ENCODE assay signal across 17 cellular contexts in the genomic region with DNA sequence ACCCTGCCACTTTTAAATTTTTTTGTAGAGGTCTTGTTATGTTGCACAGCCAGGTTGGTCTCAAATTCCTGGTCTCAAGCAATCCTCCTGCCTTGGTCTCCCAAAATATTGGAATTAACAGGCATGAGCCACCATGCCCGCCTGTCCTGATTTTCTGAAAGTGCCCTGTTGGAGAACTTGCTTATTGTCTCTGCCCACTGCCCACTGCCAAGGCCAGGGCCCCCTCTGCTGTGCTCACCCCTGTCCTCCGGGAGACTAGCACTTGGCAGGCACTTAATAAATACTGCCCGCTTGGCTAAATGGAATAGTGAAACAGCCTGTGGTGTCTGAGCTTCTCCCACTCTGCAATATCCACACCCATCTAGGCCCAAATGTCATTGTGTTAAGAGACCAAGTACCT. TPM values are rescaled to one million over a fixed set of nuclear protein-coding genes. Genes with fewer than 3 reads are reported as not detected.
DNase-seq lines count a peak whose midpoint lies in the region; ATAC-seq, FAIRE-seq and TF ChIP-seq lines count a peak whose summit lies in the region.
"Had no signal": no experiment of that assay in that cellular context is flagged by ENCODE, and none has a peak within 500 bp of the region (broad histone marks: within the 10 kb centered on the region; RNA-seq: fewer than 3 reads in every experiment).

No MANE protein-coding gene starts in this region.

- H3K27me3 ChIP-seq in GM12878 (replicated peaks in 1 of 2; ENCODE audit: control insufficient read depth in 2 of 2, insufficient read depth in 2 of 2, low read length in 1 of 2), result no peaks in the 10 kb centered on the region
- H3K27me3 ChIP-seq in muscle layer of duodenum (ENCODE audit: low read depth, low read length), result no peaks in the 10 kb centered on the region
- no peaks in the 10 kb centered on the region for H3K27me3 ChIP-seq in vagina
- H3K27me3 ChIP-seq: ascending aorta, gastroesophageal sphincter, transverse colon had no signal

- H3K9me3 Mint-ChIP-seq in stimulated activated naive CD8-positive, alpha-beta T cell treated with anti-CD3 and anti-CD28 coated beads, Interleukin-15, amount 100 ng/mL, for 72 hours, result no peaks in the 10 kb centered on the region
- H3K9me3 Mint-ChIP-seq: activated B cell treated with CpG ODN at 0.5 μM for 24 hours; activated naive CD8-positive, alpha-beta T cell treated with anti-CD3 and anti-CD28 coated beads, Interleukin-2, amount 10 ng/mL, durations not matched to agents 7 days and 5 days; CD8-positive, alpha-beta memory T cell; naive B cell; stimulated activated naive CD8-positive, alpha-beta T cell treated with anti-CD3 and anti-CD28 coated beads, Interleukin-15, Interleukin-2, amounts not matched to agents 100 ng/mL and 50 ng/mL, for 24 hours had no signal

- FAIRE-seq in GM12878 (lab: Jason Lieb, UNC), result no peak

- peak; percentile 16 for ATAC-seq in stimulated activated naive CD8-positive, alpha-beta T cell treated with anti-CD3 and anti-CD28 coated beads, Interleukin-15, amount 100 ng/mL, for 72 hours
- no peak for ATAC-seq in stimulated activated naive CD8-positive, alpha-beta T cell treated with anti-CD3 and anti-CD28 coated beads, Interleukin-15, Interleukin-2, amounts not matched to agents 100 U/mL and 50 U/mL, for 24 hours
- peak; percentile 14 for ATAC-seq in GM12878
- ATAC-seq in left cardiac atrium, result no peak

- no peaks in the 10 kb centered on the region for H3K9me3 ChIP-seq in GM12878 (replicated peaks; ENCODE audit: control insufficient read depth, insufficient read depth, low read length)
- no peaks in the 10 kb centered on the region for H3K9me3 ChIP-seq in muscle layer of duodenum (ENCODE audit: control insufficient read depth in 1 of 2, low read length in 2 of 2)
- no peaks in the 10 kb centered on the region for H3K9me3 ChIP-seq in vagina
- H3K9me3 ChIP-seq: ascending aorta, gastroesophageal sphincter, transverse colon had no signal

- H3K27me3 Mint-ChIP-seq in stimulated activated naive CD8-positive, alpha-beta T cell treated with anti-CD3 and anti-CD28 coated beads, Interleukin-15, amount 100 ng/mL, for 72 hours, result no peaks in the 10 kb centered on the region
- H3K27me3 Mint-ChIP-seq: activated B cell treated with CpG ODN at 0.5 μM for 24 hours; activated naive CD8-positive, alpha-beta T cell treated with anti-CD3 and anti-CD28 coated beads, Interleukin-2, amount 10 ng/mL, durations not matched to agents 7 days and 5 days; CD8-positive, alpha-beta memory T cell; naive B cell; stimulated activated naive CD8-positive, alpha-beta T cell treated with anti-CD3 and anti-CD28 coated beads, Interleukin-15, Interleukin-2, amounts not matched to agents 100 ng/mL and 50 ng/mL, for 24 hours had no signal

- no peak overlapping the region for H3K27ac ChIP-seq in GM12878 (ENCODE audit: control insufficient read depth, insufficient read depth)
- H3K27ac ChIP-seq in muscle layer of duodenum (ENCODE audit: low read length), result peak overlapping the region; percentile 54
- H3K27ac ChIP-seq in vagina, result peak overlapping the region; percentile 8

- no peak overlapping the region for H3K4me3 ChIP-seq in GM12878
- no peak overlapping the region for H3K4me3 ChIP-seq in muscle layer of duodenum (ENCODE audit: low read depth in 1 of 2, low read length in 2 of 2)
- no peak overlapping the region for H3K4me3 ChIP-seq in vagina
- H3K4me3 ChIP-seq in lower leg skin (ENCODE audit: low read depth, poor library complexity, severe bottlenecking), result no peak overlapping the region
- H3K4me3 ChIP-seq: transverse colon had no signal

- no peak overlapping the region for H2AFZ ChIP-seq in GM12878 (ENCODE audit: control insufficient read depth, low read depth, low read length)

- no peak overlapping the region for H3K9ac ChIP-seq in GM12878 (ENCODE audit: control insufficient read depth, insufficient read depth, low read length)

- 35% methylated on average over 3 of the region's 3 CpGs for WGBS in GM12878 (ENCODE audit: insufficient coverage, insufficient replicate concordance, low lambda C conversion rate, missing lambda C conversion rate)
- 77% methylated on average over 3 of the region's 3 CpGs for WGBS in lower leg skin, 2 donors

- no peak for DNase-seq in stimulated activated naive CD8-positive, alpha-beta T cell treated with anti-CD3 and anti-CD28 coated beads, Interleukin-15, amount 100 ng/mL, for 72 hours
- DNase-seq in stimulated activated naive CD8-positive, alpha-beta T cell treated with anti-CD3 and anti-CD28 coated beads, Interleukin-15, Interleukin-2, amounts not matched to agents 100 U/mL and 50 U/mL, for 24 hours, result no peak
- no peak for DNase-seq in GM12878 (ENCODE audit: low read depth, low spot score)
- DNase-seq in vagina (ENCODE audit: extremely low spot score in 2 of 2), result no peak
- no peak for DNase-seq in SK-N-DZ (ENCODE audit: low spot score)
- no peak for DNase-seq in lower leg skin (ENCODE audit: low spot score in 2 of 2)
- DNase-seq in left cardiac atrium, result no peak
- DNase-seq: cortex of kidney had no signal

- RAD21 ChIA-PET in GM12878 (lab: Charles Lee; ENCODE audit: unreplicated experiment), result interaction anchor here (1.2 to 2.1 kb wide), 3 partner anchors 36 to 90 kb away, joined by 3 to 5 read pairs (median 4); no protein-coding TSS in a partner anchor

- BruUV-seq in GM12878 (replicated peaks; lab: Mats Ljungman, UMichigan), result no TSS peak

- TF ChIP-seq RAD21 in GM12878 (IDR thresholded peaks at IDR 0.05; ENCODE audit: insufficient read depth, low read depth, low read length), result no peak

- POLR2A ChIA-PET in GM12878 (lab: Charles Lee), result interaction anchor here (0.6 kb wide), 1 partner anchor 18 kb away, joined by 3 read pairs; no protein-coding TSS in a partner anchor

- H3K36me3 ChIP-seq in GM12878 (ENCODE audit: control insufficient read depth in 2 of 2, insufficient read depth in 2 of 2, low read length in 1 of 2), result no peaks in the 10 kb centered on the region
- peaks cover 0 to 21% of the 10 kb centered on the region in 2 donors for H3K36me3 ChIP-seq in muscle layer of duodenum (ENCODE audit: control insufficient read depth in 1 of 2, insufficient read depth in 2 of 2, low read length in 2 of 2)
- H3K36me3 ChIP-seq in vagina, result peaks cover 0 to 8% of the 10 kb centered on the region in 2 donors
- H3K36me3 ChIP-seq: transverse colon had no signal

- CTCF ChIA-PET in GM12878 (lab: Yijun Ruan, JAX), result interaction anchor here (0.7 to 19.1 kb wide), 20 partner anchors 8 to 525 kb away, joined by 3 to 562 read pairs (median 4); partner anchors contain the start of genes CTNNBIP1, LZIC, NMNAT1 and PGD

- H3K79me2 ChIP-seq in GM12878 (ENCODE audit: control insufficient read depth, insufficient read depth, low read length), result no peaks in the 10 kb centered on the region

- H3K4me1 ChIP-seq in GM12878 (ENCODE audit: control insufficient read depth, insufficient read depth, low read length), result 0 out of 2 replicates have a peak, but pooled peaks cover 4% of the 10 kb centered on the region
- H3K4me1 ChIP-seq in muscle layer of duodenum (ENCODE audit: control insufficient read depth in 1 of 2, insufficient read depth in 2 of 2, low read length in 2 of 2), result peaks cover 0 to 16% of the 10 kb centered on the region in 2 donors
- H3K4me1 ChIP-seq in vagina, result peaks cover 38% of the 10 kb centered on the region

- H3K4me1 Mint-ChIP-seq in stimulated activated naive CD8-positive, alpha-beta T cell treated with anti-CD3 and anti-CD28 coated beads, Interleukin-15, amount 100 ng/mL, for 72 hours, result peaks cover 10% of the 10 kb centered on the region

- TF ChIP-seq POLR2A in GM12878 (IDR thresholded peaks at IDR 0.05; ENCODE audit: low read depth, low read length) (no peak), vagina (IDR thresholded peaks at IDR 0.05) (no peak), lower leg skin (IDR thresholded peaks at IDR 0.05) (no peak)

- H3K27ac Mint-ChIP-seq in stimulated activated naive CD8-positive, alpha-beta T cell treated with anti-CD3 and anti-CD28 coated beads, Interleukin-15, amount 100 ng/mL, for 72 hours, result peak overlapping the region in 1 of 2 donors; percentile 67
- H3K27ac Mint-ChIP-seq: activated naive CD8-positive, alpha-beta T cell treated with anti-CD3 and anti-CD28 coated beads, Interleukin-2, amount 10 ng/mL, durations not matched to agents 7 days and 5 days had no signal

- intact Hi-C loops in GM12878 (cut with micrococcal nuclease; ENCODE audit: unreplicated experiment) (loop anchor here (1.0 to 2.0 kb wide), 2 partner anchors 68 to 554 kb away; no protein-coding TSS in a partner anchor), vagina (cut with DNase I) (loop anchor here (10.0 kb wide), 1 partner anchor 60 kb away; no protein-coding TSS in a partner anchor), lower leg skin (cut with DNase I; ENCODE audit: low total_unique reads) (no loop called here), left cardiac atrium (cut with DNase I) (loop anchor here in 1 of 2 donors (2.0 kb wide), 1 partner anchor 68 kb away; the partner anchor contains the start of genes LZIC and NMNAT1)

- SMC1A ChIA-PET in GM12878 (lab: Charles Lee; ENCODE audit: uncharacterized antibody, unreplicated experiment), result interaction anchor here (0.8 to 16.6 kb wide), 7 partner anchors 19 to 554 kb away, joined by 3 to 428 read pairs (median 4); no protein-coding TSS in a partner anchor

- in situ Hi-C loops in GM12878 (cut with MboI), result loop anchor here (5.0 kb wide), 1 partner anchor 548 kb away; no protein-coding TSS in a partner anchor

- H3K4me2 ChIP-seq in GM12878 (ENCODE audit: control insufficient read depth, insufficient read depth), result no peak overlapping the region

- TF ChIP-seq CTCF in GM12878 (IDR thresholded peaks at IDR 0.05 in 2 of 3, conservative IDR thresholded peaks at IDR 0.05 in 1 of 3; ENCODE audit: control insufficient read depth in 2 of 3, extremely low read depth in 1 of 3, insufficient read depth in 1 of 3, low read depth in 3 of 3, low read length in 3 of 3) (no peak), vagina (IDR thresholded peaks at IDR 0.05) (no peak), lower leg skin (IDR thresholded peaks at IDR 0.05) (no peak)

- no peak for TF ChIP-seq EP300 in GM12878 (IDR thresholded peaks at IDR 0.05; ENCODE audit: borderline replicate concordance in 1 of 2, control insufficient read depth in 1 of 2, low read depth in 2 of 2, low read length in 2 of 2)

- H3K4me3 Mint-ChIP-seq in stimulated activated naive CD8-positive, alpha-beta T cell treated with anti-CD3 and anti-CD28 coated beads, Interleukin-15, amount 100 ng/mL, for 72 hours, result no peak overlapping the region
- H3K4me3 Mint-ChIP-seq: activated B cell treated with CpG ODN at 0.5 μM for 24 hours; CD8-positive, alpha-beta memory T cell; stimulated activated naive CD8-positive, alpha-beta T cell treated with anti-CD3 and anti-CD28 coated beads, Interleukin-15, Interleukin-2, amounts not matched to agents 100 ng/mL and 50 ng/mL, for 24 hours had no signal

- H4K20me1 ChIP-seq in GM12878 (ENCODE audit: control insufficient read depth, insufficient read depth), result no peaks in the 10 kb centered on the region

RNA-seq across cellular contexts. Expression of gene CTNNBIP1, which starts 35.7 kb away (rescaled TPM):
- total RNA-seq in GM12878 (2013; cell fraction: nucleolus; rRNA removed), result 2.0 and 3.1 TPM in 2 replicates
- total RNA-seq in GM12878 (2014; rRNA removed) (18.9 and 27.8 TPM in 2 replicates), GM12878 (2014; rRNA removed; fragmentation: Illumina TruSeq; extraction: Trizol) (10.9 and 11.3 TPM in 2 replicates), GM12878 (2021) (24.8 and 26.0 TPM in 2 replicates), vagina (44.7 TPM), lower leg skin (100 to 1,000 TPM; 478 to 742 (median 566) TPM), left cardiac atrium (10 to 100 TPM; 32.2 to 34.1 TPM)
- 4.7 TPM for polyA plus RNA-seq in GM12878 (2011; ENCODE audit: low read depth)
- polyA plus RNA-seq in GM12878 (2011; rRNA removed) (5.6 and 10.7 TPM in 2 replicates), GM12878 (2014; fragmentation: Illumina TruSeq; extraction: Trizol) (4.3 and 9.2 TPM in 2 replicates), GM12878 (2014; fragmentation: Nextera tagmentation; extraction: Ambion mirVana) (1 to 10 TPM in 1 of 2 experiments, under 1 TPM in 1; 0.42 to 1.4 TPM), GM12878 (2014; rRNA removed) (25.8 and 26.4 TPM in 2 replicates), GM12878 (2016; fragmentation: Nextera tagmentation; extraction: Ambion mirVana) (10 to 100 TPM in 1 of 2 experiments, 1 to 10 TPM in 1; 9.5 to 31.8 TPM)
- polyA plus RNA-seq in GM12878 (2011; cell fraction: cytosol; rRNA removed), result 10.3 and 10.5 TPM in 2 replicates
- polyA plus RNA-seq in GM12878 (2011; cell fraction: nucleus; rRNA removed), result 5.8 and 6.8 TPM in 2 replicates
- 13.4 and 14.1 TPM in 2 replicates for polyA plus RNA-seq in GM12878 (2012)
- polyA minus RNA-seq in GM12878 (2011; rRNA and poly(A)+ RNA removed), result 6.9 and 8.6 TPM in 2 replicates
- polyA minus RNA-seq in GM12878 (2011; cell fraction: cytosol; rRNA and poly(A)+ RNA removed), result 2.7 and 5.6 TPM in 2 replicates
- polyA minus RNA-seq in GM12878 (2011; cell fraction: nucleus; rRNA and poly(A)+ RNA removed), result 0.73 and 1.5 TPM in 2 replicates
- polyA plus RNA-seq in SK-N-DZ (2014; cell fraction: cytosol; rRNA removed), result 23.0 and 30.9 TPM in 2 replicates
- 14.2 and 17.4 TPM in 2 replicates for polyA plus RNA-seq in SK-N-DZ (2014; cell fraction: nucleus; rRNA removed)

RNA-seq across cellular contexts. Expression of gene CLSTN1, which starts 50.6 kb away (rescaled TPM):
- 36.4 and 44.3 TPM in 2 replicates for total RNA-seq in GM12878 (2013; cell fraction: nucleolus; rRNA removed)
- total RNA-seq in GM12878 (2014; rRNA removed) (24.9 and 32.3 TPM in 2 replicates), GM12878 (2014; rRNA removed; fragmentation: Illumina TruSeq; extraction: Trizol) (18.4 and 21.5 TPM in 2 replicates), GM12878 (2021) (63.2 and 64.4 TPM in 2 replicates), vagina (96.5 TPM), lower leg skin (100 to 1,000 TPM; 116 to 174 (median 150) TPM), left cardiac atrium (10 to 100 TPM; 62.5 to 64.1 TPM)
- polyA plus RNA-seq in GM12878 (2011; ENCODE audit: low read depth), result 22.3 TPM
- polyA plus RNA-seq in GM12878 (2011; rRNA removed) (7.0 and 11.7 TPM in 2 replicates), GM12878 (2014; fragmentation: Illumina TruSeq; extraction: Trizol) (31.3 and 37.6 TPM in 2 replicates), GM12878 (2014; fragmentation: Nextera tagmentation; extraction: Ambion mirVana) (1 to 10 TPM; 2.7 to 5.6 TPM), GM12878 (2014; rRNA removed) (29.5 and 32.0 TPM in 2 replicates), GM12878 (2016; fragmentation: Nextera tagmentation; extraction: Ambion mirVana) (10 to 100 TPM in 1 of 2 experiments, 1 to 10 TPM in 1; 6.5 to 24.9 TPM)
- polyA plus RNA-seq in GM12878 (2011; cell fraction: cytosol; rRNA removed), result 18.3 and 21.7 TPM in 2 replicates
- polyA plus RNA-seq in GM12878 (2011; cell fraction: nucleus; rRNA removed), result 25.4 and 32.6 TPM in 2 replicates
- polyA plus RNA-seq in GM12878 (2012), result 46.2 and 49.9 TPM in 2 replicates
- polyA minus RNA-seq in GM12878 (2011; rRNA and poly(A)+ RNA removed), result 14.1 and 17.1 TPM in 2 replicates
- polyA minus RNA-seq in GM12878 (2011; cell fraction: cytosol; rRNA and poly(A)+ RNA removed), result 16.7 and 19.6 TPM in 2 replicates
- polyA minus RNA-seq in GM12878 (2011; cell fraction: nucleus; rRNA and poly(A)+ RNA removed), result 6.3 and 11.1 TPM in 2 replicates
- 31.0 and 37.5 TPM in 2 replicates for polyA plus RNA-seq in SK-N-DZ (2014; cell fraction: cytosol; rRNA removed)
- 17.5 and 26.6 TPM in 2 replicates for polyA plus RNA-seq in SK-N-DZ (2014; cell fraction: nucleus; rRNA removed)

Comparison
In these comparisons a context has a peak if more than half of its experiments do, and no peak if none do; other contexts are left out.
1. ATAC-seq: peak in stimulated activated naive CD8-positive, alpha-beta T cell treated with anti-CD3 and anti-CD28 coated beads, Interleukin-15, amount 100 ng/mL, for 72 hours (single experiment) and GM12878 (single experiment); none in stimulated activated naive CD8-positive, alpha-beta T cell treated with anti-CD3 and anti-CD28 coated beads, Interleukin-15, Interleukin-2, amounts not matched to agents 100 U/mL and 50 U/mL, for 24 hours (single experiment) and left cardiac atrium (0 of 2).
2. RNA of gene CTNNBIP1, which starts 35.7 kb away (total RNA-seq): 478 to 742 TPM in lower leg skin; 44.7 TPM in vagina (single experiment), 32.2 to 34.1 TPM in left cardiac atrium and 2.0 to 27.8 TPM in GM12878; every median in the first group is over 10 times any median in the second.